In the genomic region with DNA sequence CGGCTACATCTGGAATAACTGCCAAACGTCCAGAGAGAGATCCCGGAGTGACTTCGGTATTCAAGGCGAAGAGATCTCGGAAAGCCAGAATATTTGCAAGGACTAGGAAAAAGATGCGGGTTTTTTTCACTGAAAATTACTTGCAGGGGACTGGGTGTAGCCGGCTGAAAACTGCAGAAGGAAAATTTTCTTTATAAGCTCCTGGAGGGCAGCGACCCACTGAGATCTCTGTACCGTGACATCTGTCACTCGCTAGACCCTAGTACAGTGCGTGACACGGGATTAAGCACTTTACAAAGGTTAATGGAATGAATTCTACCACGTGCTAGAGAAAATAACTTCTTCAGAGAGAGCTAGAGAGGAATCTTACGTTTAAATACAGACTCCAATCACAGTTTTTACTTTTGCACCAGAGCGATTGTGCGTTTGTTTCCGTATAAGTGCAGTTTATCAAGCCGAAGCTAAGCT, we compare ENCODE assay signal across 8 cellular contexts. TPM values are rescaled to one million over a fixed set of nuclear protein-coding genes. Genes with fewer than 3 reads are reported as not detected.
DNase-seq lines count a peak whose midpoint lies in the region; ATAC-seq and TF ChIP-seq lines count a peak whose summit lies in the region.

No MANE protein-coding gene starts in this region.

- H3K4me3 ChIP-seq in GM12865 (ENCODE audit: low read depth, low read length), result peak overlapping the region; percentile 88
- peak overlapping the region; percentile 92 to 96 for H3K4me3 ChIP-seq in SK-N-SH (ENCODE audit: low read depth in 2 of 2, low read length in 1 of 2)
- peak overlapping the region; percentile 58 to 94 for H3K4me3 ChIP-seq in foreskin fibroblast (ENCODE audit: low read depth in 1 of 2, low read length in 2 of 2)
- peak overlapping the region; percentile 90 for H3K4me3 ChIP-seq in retinal pigment epithelial cell (ENCODE audit: low read length)

- WGBS in SK-N-SH (ENCODE audit: low lambda C conversion rate), result 5% methylated on average over 19 of the region's 19 CpGs

- no peaks in the 10 kb centered on the region for H3K9me3 ChIP-seq in SK-N-SH

- H3F3A ChIP-seq in SK-N-SH (replicated peaks; ENCODE audit: insufficient read depth), result no peaks in the 10 kb centered on the region

- no peaks in the 10 kb centered on the region for H3K36me3 ChIP-seq in SK-N-SH (replicated peaks in 1 of 2; ENCODE audit: control insufficient read depth in 1 of 2, insufficient read depth in 2 of 2, low read length in 1 of 2)

- DNase-seq in GM12865 (ENCODE audit: low read depth) (no peak), SK-N-SH (peak; percentile 6), foreskin fibroblast (no peak), retinal pigment epithelial cell (ENCODE audit: low read depth) (no peak), NCI-H446 (lab: John Stamatoyannopoulos, UW) (no peak), NCI-H526 treated with DMSO at 0.1 percent for 48 hours (lab: John Stamatoyannopoulos, UW) (no peak)

- H3K9ac ChIP-seq in SK-N-SH, result peak overlapping the region; percentile 93; the same call in 1 of the 2 replicates

- H4K20me1 ChIP-seq in SK-N-SH (ENCODE audit: insufficient read depth), result no peaks in the 10 kb centered on the region; the same call in 1 of the 2 replicates

- peak overlapping the region; percentile 95 for H2AFZ ChIP-seq in SK-N-SH (ENCODE audit: low read depth)

- H3K27me3 ChIP-seq in SK-N-SH (ENCODE audit: insufficient read depth), result no peaks in the 10 kb centered on the region

- TF ChIP-seq CTCF in GM12865 (IDR thresholded peaks at IDR 0.05; ENCODE audit: insufficient read depth, low read depth, low read length, missing control alignments), result no peak
- TF ChIP-seq CTCF in SK-N-SH (IDR thresholded peaks at IDR 0.05), result no peak
- TF ChIP-seq CTCF in foreskin fibroblast (IDR thresholded peaks at IDR 0.05; ENCODE audit: low read depth, low read length), result no peak
- no peak for TF ChIP-seq CTCF in retinal pigment epithelial cell (conservative IDR thresholded peaks at IDR 0.05; ENCODE audit: low read depth, low read length)

- ATAC-seq in GM21529 (IDR thresholded peaks at IDR 0.05; ENCODE audit: unreplicated experiment) (no peak), HG03039 (IDR thresholded peaks at IDR 0.05; ENCODE audit: unreplicated experiment) (no peak)

- H3K27ac ChIP-seq in SK-N-SH (ENCODE audit: low read depth in 2 of 2, low read length in 1 of 2), result peak overlapping the region; percentile 65 to 87

- CTCF ChIA-PET in SK-N-SH (lab: Yijun Ruan, JAX), result interaction anchor here (1.0 to 1.3 kb wide), 3 partner anchors 9 to 206 kb away, joined by 3 to 10 read pairs (median 3); no protein-coding TSS in a partner anchor

- H3K79me2 ChIP-seq in SK-N-SH (ENCODE audit: insufficient read depth), result peaks cover 31% of the 10 kb centered on the region

- H3K4me1 ChIP-seq in SK-N-SH (ENCODE audit: control insufficient read depth in 1 of 2, insufficient read depth in 2 of 2, low read depth in 1 of 2, low read length in 1 of 2), result peaks cover 0 to 7% of the 10 kb centered on the region in 2 experiments; a peak in 2 of 4 replicates

- no peak for TF ChIP-seq RAD21 in SK-N-SH (IDR thresholded peaks at IDR 0.05; ENCODE audit: low read length)

- no peak for TF ChIP-seq EP300 in SK-N-SH (IDR thresholded peaks at IDR 0.05; ENCODE audit: borderline replicate concordance in 1 of 2, low read depth in 1 of 2, low read length in 1 of 2)

- H3K4me2 ChIP-seq in SK-N-SH, result peak overlapping the region; percentile 86

- POLR2A ChIA-PET in SK-N-SH (lab: Yijun Ruan, JAX), result interaction anchor here (0.9 to 1.7 kb wide), 2 partner anchors 202 to 296 kb away, joined by 5 read pairs; no protein-coding TSS in a partner anchor

- no peaks in the 10 kb centered on the region for H3K9me2 ChIP-seq in SK-N-SH

TF ChIP-seq in SK-N-SH, 30 proteins besides CTCF, POLR2A, EP300 and RAD21:
- TF ChIP-seq MXI1 (IDR thresholded peaks at IDR 0.05; ENCODE audit: low read depth, low read length), result 0 out of 2 replicates have a peak, but pooled peaks have one; percentile 23
- no peak for TF ChIP-seq JUND (IDR thresholded peaks at IDR 0.05)
- 0 out of 2 replicates have a peak, but pooled peaks have one; percentile 17 for TF ChIP-seq MEF2A (IDR thresholded peaks at IDR 0.05; ENCODE audit: borderline replicate concordance, low read depth)
- no peak for TF ChIP-seq ZBTB33 (IDR thresholded peaks at IDR 0.05; ENCODE audit: borderline replicate concordance, low read depth)
- TF ChIP-seq RCOR1 (IDR thresholded peaks at IDR 0.05; ENCODE audit: low read length), result no peak
- TF ChIP-seq POLR2AphosphoS5 (IDR thresholded peaks at IDR 0.05; ENCODE audit: low read depth, low read length), result no peak
- TF ChIP-seq SIN3A (IDR thresholded peaks at IDR 0.05; ENCODE audit: borderline replicate concordance, low read depth, low read length), result no peak
TF ChIP-seq in SK-N-SH: peak in this region for 2.

RNA-seq across cellular contexts. Expression of gene LCORL, which starts 1.1 kb away (rescaled TPM):
- 1.9 and 2.7 TPM in 2 replicates for polyA plus RNA-seq in SK-N-SH (2012; rRNA removed)
- 3.8 and 4.1 TPM in 2 replicates for polyA plus RNA-seq in SK-N-SH (2012; cell fraction: cytosol; rRNA removed)
- polyA plus RNA-seq in SK-N-SH (2012; cell fraction: nucleus; rRNA removed), result 3.0 TPM in 2 replicates
